In genomic region chr14:74713395-74713735, GRCh38 we compare ENCODE assay signal across 8 cellular contexts. TPM values are rescaled to one million over a fixed set of nuclear protein-coding genes. Genes with fewer than 3 reads are reported as not detected.
DNase-seq lines count a peak whose midpoint lies in the region; ATAC-seq and TF ChIP-seq lines count a peak whose summit lies in the region.

No MANE protein-coding gene starts in this region.

- H3K79me1 ChIP-seq in IMR-90 (ENCODE audit: low read depth in 1 of 2, low read length in 2 of 2): peaks cover 11 to 45% of the 10 kb centered on the region in 2 experiments

- peak overlapping the region; percentile 92 for H3K14ac ChIP-seq in IMR-90 (replicated peaks; ENCODE audit: low read depth, low read length)

- H3K27me3 ChIP-seq in IMR-90 (ENCODE audit: control insufficient read depth, insufficient read depth, low read length) (no peaks in the 10 kb centered on the region), mucosa of stomach (ENCODE audit: control insufficient read depth, insufficient read depth, low read length) (no peaks in the 10 kb centered on the region)

- peak overlapping the region; percentile 88; the same call in 1 of the 2 replicates for H4K5ac ChIP-seq in IMR-90 (ENCODE audit: low read depth, low read length)

- no peak for TF ChIP-seq POLR2A in IMR-90 (IDR thresholded peaks at IDR 0.05; ENCODE audit: low read depth, low read length)

- H3K36me3 ChIP-seq in IMR-90 (ENCODE audit: control insufficient read depth, insufficient read depth, low read length) (peaks cover 3% of the 10 kb centered on the region), mucosa of stomach (ENCODE audit: control insufficient read depth, insufficient read depth, low read length) (no peaks in the 10 kb centered on the region)

- H2BK20ac ChIP-seq in IMR-90 (ENCODE audit: low read depth, low read length): no peak overlapping the region

- CTCF ChIA-PET in AG04449 (lab: Yijun Ruan, JAX) (interaction anchor here (1.5 kb wide), 1 partner anchor 101 kb away, joined by 7 read pairs; the partner anchor contains the start of gene LTBP2), IMR-90 (lab: Yijun Ruan, JAX) (no interaction called here)

- no peak overlapping the region for H2AK9ac ChIP-seq in IMR-90 (replicated peaks; ENCODE audit: low read depth, low read length, poor library complexity)

- no peak overlapping the region for H2BK15ac ChIP-seq in IMR-90 (ENCODE audit: low read depth, low read length)

- H3K18ac ChIP-seq in IMR-90 (ENCODE audit: low read depth, low read length): no peak overlapping the region

- H2BK120ac ChIP-seq in IMR-90 (ENCODE audit: low read depth, low read length): no peak overlapping the region

- POLR2A ChIA-PET in AG04449 (lab: Yijun Ruan, JAX) (no interaction called here), IMR-90 (lab: Charles Lee; ENCODE audit: unreplicated experiment) (no interaction called here)

- 0% methylated on average over 3 of the region's 6 CpGs; no CpG with 5 or more reads in 1 of the 2 experiments for WGBS in IMR-90 (ENCODE audit: extremely low coverage in 2 of 2, insufficient read length in 1 of 2), 2 experiments

- H3K9ac ChIP-seq in IMR-90 (ENCODE audit: low read depth, low read length) (peak overlapping the region; percentile 84; the same call in 1 of the 2 replicates), mucosa of stomach (ENCODE audit: low read length) (peak overlapping the region; percentile 86)

- H3K4me2 ChIP-seq in IMR-90 (ENCODE audit: low read depth, low read length): peak overlapping the region; percentile 67

- H3K4ac ChIP-seq in IMR-90 (ENCODE audit: low read depth, low read length): peak overlapping the region; percentile 87; the same call in 1 of the 2 replicates

- H3K4me1 ChIP-seq in IMR-90 (ENCODE audit: control insufficient read depth, insufficient read depth, low read length): no peaks in the 10 kb centered on the region
- H3K4me1 ChIP-seq in mucosa of stomach (ENCODE audit: control insufficient read depth, insufficient read depth, low read length): peaks cover 7% of the 10 kb centered on the region

- intact Hi-C loops in IMR-90 (cut with micrococcal nuclease): loop anchor here (1.0 kb wide), 1 partner anchor 104 kb away; no protein-coding TSS in a partner anchor

- peak overlapping the region; percentile 84; the same call in 1 of the 2 replicates for H3K23ac ChIP-seq in IMR-90 (ENCODE audit: low read depth, low read length)

- no peak overlapping the region for H2AK5ac ChIP-seq in IMR-90 (ENCODE audit: low read depth, low read length)

- H4K8ac ChIP-seq in IMR-90 (ENCODE audit: low read depth in 2 of 2, low read length in 2 of 2): peak overlapping the region; percentile 88 to 97

- H4K20me1 ChIP-seq in IMR-90 (ENCODE audit: insufficient read depth, low read length): peaks cover 8% of the 10 kb centered on the region; the same call in 1 of the 2 replicates

- dilution Hi-C loops in IMR-90 (cut with HindIII; ENCODE audit: low sequenced_read_pairs, unreplicated experiment): no loop called here

- H4K91ac ChIP-seq in IMR-90 (ENCODE audit: insufficient read depth, low read depth, low read length): peak overlapping the region; percentile 76; the same call in 1 of the 2 replicates

- in situ Hi-C loops in IMR-90 (cut with MboI; ENCODE audit: low sequenced_read_pairs): no loop called here

- H3K27ac ChIP-seq in IMR-90 (ENCODE audit: insufficient read depth, low read length): no peak overlapping the region
- H3K27ac ChIP-seq in cingulate gyrus (ENCODE audit: low read depth, low read length): peak overlapping the region; percentile 66

- H3K4me3 ChIP-seq in AG04449 (ENCODE audit: low read depth, low read length) (peak overlapping the region; percentile 92), IMR-90 (ENCODE audit: insufficient read depth, low read depth, low read length) (peak overlapping the region; percentile 78), mucosa of stomach (ENCODE audit: low read length) (peak overlapping the region; percentile 68)

- peak overlapping the region; percentile 67; the same call in 1 of the 2 replicates for H3K56ac ChIP-seq in IMR-90 (ENCODE audit: extremely low read depth, insufficient read depth, low read length)

- H3K9me3 ChIP-seq in IMR-90 (ENCODE audit: control insufficient read depth, insufficient read depth, low read length) (no peaks in the 10 kb centered on the region), mucosa of stomach (ENCODE audit: control insufficient read depth, low read length) (no peaks in the 10 kb centered on the region)

- TF ChIP-seq CTCF in AG04449 (IDR thresholded peaks at IDR 0.05; ENCODE audit: insufficient read depth, low read length, missing control alignments) (no peak), IMR-90 (conservative IDR thresholded peaks at IDR 0.05; ENCODE audit: low read depth, low read length) (no peak)

- H2AFZ ChIP-seq in IMR-90 (replicated peaks; ENCODE audit: low read length, poor library complexity): no peak overlapping the region

- TF ChIP-seq RAD21 in IMR-90 (IDR thresholded peaks at IDR 0.05; ENCODE audit: low read length): no peak

- H3K9me1 ChIP-seq in IMR-90 (ENCODE audit: insufficient read depth, low read length): no peaks in the 10 kb centered on the region; the same call in 1 of the 2 replicates

- ATAC-seq in IMR-90 (ENCODE audit: low read depth) (no peak), HG03442 (IDR thresholded peaks at IDR 0.05; ENCODE audit: unreplicated experiment) (no peak), GM21447 (IDR thresholded peaks at IDR 0.05; ENCODE audit: unreplicated experiment) (no peak)

- DNase-seq in AG04449 (ENCODE audit: low read depth, low spot score) (no peak), IMR-90 (no peak), NCI-H748 (lab: John Stamatoyannopoulos, UW; ENCODE audit: unreplicated experiment) (no peak), HUDEP-2 (lab: John Stamatoyannopoulos, UW; ENCODE audit: unreplicated experiment in 76 of 76) (no peak)

- TSS peak; percentile 86 for BruUV-seq in IMR-90 (replicated peaks; lab: Mats Ljungman, UMichigan)

- peak overlapping the region; percentile 79 for H2BK5ac ChIP-seq in IMR-90 (ENCODE audit: low read depth, low read length, poor library complexity, severe bottlenecking)

TF ChIP-seq in IMR-90, 13 proteins besides CTCF, POLR2A, EP300 and RAD21:
- TF ChIP-seq RFX5 (IDR thresholded peaks at IDR 0.05; ENCODE audit: low read depth, low read length) (no peak), FOS (IDR thresholded peaks at IDR 0.05; ENCODE audit: low read depth, low read length) (no peak), CHD1 (IDR thresholded peaks at IDR 0.05; ENCODE audit: low read depth, low read length) (no peak), MAZ (IDR thresholded peaks at IDR 0.05; ENCODE audit: borderline replicate concordance, low read depth, low read length) (no peak), MXI1 (IDR thresholded peaks at IDR 0.05; ENCODE audit: borderline replicate concordance, low read depth, low read length) (no peak), MAFK (IDR thresholded peaks at IDR 0.05; ENCODE audit: low read depth, low read length) (no peak), NFE2L2 (IDR thresholded peaks at IDR 0.05; ENCODE audit: low read depth, low read length) (no peak), BHLHE40 (IDR thresholded peaks at IDR 0.05; ENCODE audit: low read depth, low read length) (no peak), SMC3 (IDR thresholded peaks at IDR 0.05; ENCODE audit: low read depth, low read length) (no peak), RCOR1 (IDR thresholded peaks at IDR 0.05; ENCODE audit: insufficient replicate concordance, low read length) (no peak), USF2 (IDR thresholded peaks at IDR 0.05; ENCODE audit: low read depth, low read length) (no peak), CEBPB (IDR thresholded peaks at IDR 0.05; ENCODE audit: low read depth, low read length) (no peak)
- TF ChIP-seq, protein P1, sequence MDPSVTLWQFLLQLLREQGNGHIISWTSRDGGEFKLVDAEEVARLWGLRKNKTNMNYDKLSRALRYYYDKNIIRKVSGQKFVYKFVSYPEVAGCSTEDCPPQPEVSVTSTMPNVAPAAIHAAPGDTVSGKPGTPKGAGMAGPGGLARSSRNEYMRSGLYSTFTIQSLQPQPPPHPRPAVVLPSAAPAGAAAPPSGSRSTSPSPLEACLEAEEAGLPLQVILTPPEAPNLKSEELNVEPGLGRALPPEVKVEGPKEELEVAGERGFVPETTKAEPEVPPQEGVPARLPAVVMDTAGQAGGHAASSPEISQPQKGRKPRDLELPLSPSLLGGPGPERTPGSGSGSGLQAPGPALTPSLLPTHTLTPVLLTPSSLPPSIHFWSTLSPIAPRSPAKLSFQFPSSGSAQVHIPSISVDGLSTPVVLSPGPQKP (IDR thresholded peaks at IDR 0.05; ENCODE audit: borderline replicate concordance, low read depth, low read length): no peak

RNA-seq across cellular contexts. Expression of gene FCF1, which starts 0.4 kb away (rescaled TPM):
- 37.1 and 39.7 TPM in 2 replicates for total RNA-seq in IMR-90 (2012; rRNA removed)
- polyA plus RNA-seq in IMR-90 (2012; rRNA removed): 33.3 and 45.5 TPM in 2 replicates
- polyA plus RNA-seq in IMR-90 (2012; cell fraction: cytosol; rRNA removed): 3.9 and 9.4 TPM in 2 replicates
- 1.9 and 19.2 TPM in 2 replicates for polyA plus RNA-seq in IMR-90 (2012; cell fraction: nucleus; rRNA removed; ENCODE audit: low replicate concordance)

RNA-seq across cellular contexts. Expression of gene AREL1, which starts 0.5 kb away (rescaled TPM):
- 38.3 and 39.3 TPM in 2 replicates for total RNA-seq in IMR-90 (2012; rRNA removed)
- polyA plus RNA-seq in IMR-90 (2012; rRNA removed): 30.0 and 34.4 TPM in 2 replicates
- polyA plus RNA-seq in IMR-90 (2012; cell fraction: cytosol; rRNA removed): 20.5 and 23.7 TPM in 2 replicates
- 51.1 and 52.7 TPM in 2 replicates for polyA plus RNA-seq in IMR-90 (2012; cell fraction: nucleus; rRNA removed; ENCODE audit: low replicate concordance)

RNA-seq across cellular contexts. Expression of gene YLPM1, which starts 49.8 kb away (rescaled TPM):
- 8.2 and 16.4 TPM in 2 replicates for total RNA-seq in IMR-90 (2012; rRNA removed)
- polyA plus RNA-seq in IMR-90 (2012; rRNA removed): 14.5 and 19.7 TPM in 2 replicates
- polyA plus RNA-seq in IMR-90 (2012; cell fraction: cytosol; rRNA removed): 5.1 TPM in 2 replicates
- polyA plus RNA-seq in IMR-90 (2012; cell fraction: nucleus; rRNA removed; ENCODE audit: low replicate concordance): 8.1 and 34.4 TPM in 2 replicates
